Comparison of ENCODE assay signal across 1 cellular context in the genomic region with DNA sequence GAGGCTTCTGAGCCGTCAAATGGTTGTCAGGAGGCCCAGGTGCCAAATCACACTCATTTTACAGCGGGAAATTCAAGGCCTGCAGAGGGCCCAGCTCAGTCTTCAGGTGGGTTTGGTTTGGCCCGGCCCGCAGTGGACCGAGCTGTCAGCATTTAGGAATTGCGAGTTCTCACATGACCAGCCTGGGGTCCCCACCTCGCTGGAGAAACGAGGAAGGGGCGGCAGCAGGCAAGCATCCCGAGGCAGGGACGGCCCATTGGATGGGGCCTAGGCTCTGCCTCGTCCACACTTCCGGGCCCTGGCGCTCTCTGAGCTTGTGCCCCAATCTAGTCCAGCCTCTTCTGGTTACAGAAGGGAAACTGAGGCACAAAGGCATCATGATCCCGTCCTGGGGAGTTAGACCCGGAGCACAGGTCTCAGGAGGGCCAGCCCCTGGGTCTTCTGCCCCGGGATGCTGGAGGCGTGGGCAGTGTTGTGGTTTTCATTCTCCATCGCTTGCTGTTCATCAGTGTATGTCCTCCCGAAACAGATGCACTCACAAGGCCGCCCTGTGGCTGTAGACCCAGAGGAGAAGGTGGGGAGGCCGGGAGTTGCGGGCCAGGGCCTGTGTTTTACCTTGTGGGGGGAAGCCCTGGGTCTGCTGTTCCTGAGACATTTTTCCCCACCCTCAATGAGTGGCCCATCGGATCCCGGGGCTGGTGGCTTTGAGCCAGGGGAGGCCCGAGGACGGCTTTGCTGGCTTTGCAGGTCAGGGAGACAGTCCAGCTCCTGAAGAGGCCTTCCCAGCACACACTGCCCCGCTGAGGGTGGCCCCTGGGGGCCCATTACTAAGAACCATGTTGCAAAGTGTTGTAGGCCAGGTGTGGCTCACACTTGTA.
TF ChIP-seq lines count a peak whose summit lies in the region.

No MANE protein-coding gene starts in this region.

TF ChIP-seq in GM23338, 12 proteins besides CTCF, POLR2A, EP300 and RAD21 (continued from another document):
- TF ChIP-seq, protein P1, sequence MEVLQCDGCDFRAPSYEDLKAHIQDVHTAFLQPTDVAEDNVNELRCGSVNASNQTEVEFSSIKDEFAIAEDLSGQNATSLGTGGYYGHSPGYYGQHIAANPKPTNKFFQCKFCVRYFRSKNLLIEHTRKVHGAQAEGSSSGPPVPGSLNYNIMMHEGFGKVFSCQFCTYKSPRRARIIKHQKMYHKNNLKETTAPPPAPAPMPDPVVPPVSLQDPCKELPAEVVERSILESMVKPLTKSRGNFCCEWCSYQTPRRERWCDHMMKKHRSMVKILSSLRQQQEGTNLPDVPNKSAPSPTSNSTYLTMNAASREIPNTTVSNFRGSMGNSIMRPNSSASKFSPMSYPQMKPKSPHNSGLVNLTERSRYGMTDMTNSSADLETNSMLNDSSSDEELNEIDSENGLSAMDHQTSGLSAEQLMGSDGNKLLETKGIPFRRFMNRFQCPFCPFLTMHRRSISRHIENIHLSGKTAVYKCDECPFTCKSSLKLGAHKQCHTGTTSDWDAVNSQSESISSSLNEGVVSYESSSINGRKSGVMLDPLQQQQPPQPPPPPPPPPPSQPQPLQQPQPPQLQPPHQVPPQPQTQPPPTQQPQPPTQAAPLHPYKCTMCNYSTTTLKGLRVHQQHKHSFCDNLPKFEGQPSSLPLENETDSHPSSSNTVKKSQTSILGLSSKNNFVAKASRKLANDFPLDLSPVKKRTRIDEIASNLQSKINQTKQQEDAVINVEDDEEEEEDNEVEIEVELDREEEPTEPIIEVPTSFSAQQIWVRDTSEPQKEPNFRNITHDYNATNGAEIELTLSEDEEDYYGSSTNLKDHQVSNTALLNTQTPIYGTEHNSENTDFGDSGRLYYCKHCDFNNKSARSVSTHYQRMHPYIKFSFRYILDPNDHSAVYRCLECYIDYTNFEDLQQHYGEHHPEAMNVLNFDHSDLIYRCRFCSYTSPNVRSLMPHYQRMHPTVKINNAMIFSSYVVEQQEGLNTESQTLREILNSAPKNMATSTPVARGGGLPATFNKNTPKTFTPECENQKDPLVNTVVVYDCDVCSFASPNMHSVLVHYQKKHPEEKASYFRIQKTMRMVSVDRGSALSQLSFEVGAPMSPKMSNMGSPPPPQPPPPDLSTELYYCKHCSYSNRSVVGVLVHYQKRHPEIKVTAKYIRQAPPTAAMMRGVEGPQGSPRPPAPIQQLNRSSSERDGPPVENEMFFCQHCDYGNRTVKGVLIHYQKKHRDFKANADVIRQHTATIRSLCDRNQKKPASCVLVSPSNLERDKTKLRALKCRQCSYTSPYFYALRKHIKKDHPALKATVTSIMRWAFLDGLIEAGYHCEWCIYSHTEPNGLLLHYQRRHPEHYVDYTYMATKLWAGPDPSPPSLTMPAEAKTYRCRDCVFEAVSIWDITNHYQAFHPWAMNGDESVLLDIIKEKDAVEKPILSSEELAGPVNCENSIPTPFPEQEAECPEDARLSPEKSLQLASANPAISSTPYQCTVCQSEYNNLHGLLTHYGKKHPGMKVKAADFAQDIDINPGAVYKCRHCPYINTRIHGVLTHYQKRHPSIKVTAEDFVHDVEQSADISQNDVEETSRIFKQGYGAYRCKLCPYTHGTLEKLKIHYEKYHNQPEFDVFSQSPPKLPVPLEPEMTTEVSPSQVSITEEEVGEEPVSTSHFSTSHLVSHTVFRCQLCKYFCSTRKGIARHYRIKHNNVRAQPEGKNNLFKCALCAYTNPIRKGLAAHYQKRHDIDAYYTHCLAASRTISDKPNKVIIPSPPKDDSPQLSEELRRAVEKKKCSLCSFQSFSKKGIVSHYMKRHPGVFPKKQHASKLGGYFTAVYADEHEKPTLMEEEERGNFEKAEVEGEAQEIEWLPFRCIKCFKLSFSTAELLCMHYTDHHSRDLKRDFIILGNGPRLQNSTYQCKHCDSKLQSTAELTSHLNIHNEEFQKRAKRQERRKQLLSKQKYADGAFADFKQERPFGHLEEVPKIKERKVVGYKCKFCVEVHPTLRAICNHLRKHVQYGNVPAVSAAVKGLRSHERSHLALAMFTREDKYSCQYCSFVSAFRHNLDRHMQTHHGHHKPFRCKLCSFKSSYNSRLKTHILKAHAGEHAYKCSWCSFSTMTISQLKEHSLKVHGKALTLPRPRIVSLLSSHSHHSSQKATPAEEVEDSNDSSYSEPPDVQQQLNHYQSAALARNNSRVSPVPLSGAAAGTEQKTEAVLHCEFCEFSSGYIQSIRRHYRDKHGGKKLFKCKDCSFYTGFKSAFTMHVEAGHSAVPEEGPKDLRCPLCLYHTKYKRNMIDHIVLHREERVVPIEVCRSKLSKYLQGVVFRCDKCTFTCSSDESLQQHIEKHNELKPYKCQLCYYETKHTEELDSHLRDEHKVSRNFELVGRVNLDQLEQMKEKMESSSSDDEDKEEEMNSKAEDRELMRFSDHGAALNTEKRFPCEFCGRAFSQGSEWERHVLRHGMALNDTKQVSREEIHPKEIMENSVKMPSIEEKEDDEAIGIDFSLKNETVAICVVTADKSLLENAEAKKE (CRISPR knock-in tag; IDR thresholded peaks at IDR 0.05) = no peak
- TF ChIP-seq, protein P2, sequence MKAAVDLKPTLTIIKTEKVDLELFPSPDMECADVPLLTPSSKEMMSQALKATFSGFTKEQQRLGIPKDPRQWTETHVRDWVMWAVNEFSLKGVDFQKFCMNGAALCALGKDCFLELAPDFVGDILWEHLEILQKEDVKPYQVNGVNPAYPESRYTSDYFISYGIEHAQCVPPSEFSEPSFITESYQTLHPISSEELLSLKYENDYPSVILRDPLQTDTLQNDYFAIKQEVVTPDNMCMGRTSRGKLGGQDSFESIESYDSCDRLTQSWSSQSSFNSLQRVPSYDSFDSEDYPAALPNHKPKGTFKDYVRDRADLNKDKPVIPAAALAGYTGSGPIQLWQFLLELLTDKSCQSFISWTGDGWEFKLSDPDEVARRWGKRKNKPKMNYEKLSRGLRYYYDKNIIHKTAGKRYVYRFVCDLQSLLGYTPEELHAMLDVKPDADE (IDR thresholded peaks at IDR 0.05) = no peak
- TF ChIP-seq ZNF331 (CRISPR knock-in tag; IDR thresholded peaks at IDR 0.05; ENCODE audit: low read depth) = no peak
